ENCODE assay signal across 8 cellular contexts in the genomic region with DNA sequence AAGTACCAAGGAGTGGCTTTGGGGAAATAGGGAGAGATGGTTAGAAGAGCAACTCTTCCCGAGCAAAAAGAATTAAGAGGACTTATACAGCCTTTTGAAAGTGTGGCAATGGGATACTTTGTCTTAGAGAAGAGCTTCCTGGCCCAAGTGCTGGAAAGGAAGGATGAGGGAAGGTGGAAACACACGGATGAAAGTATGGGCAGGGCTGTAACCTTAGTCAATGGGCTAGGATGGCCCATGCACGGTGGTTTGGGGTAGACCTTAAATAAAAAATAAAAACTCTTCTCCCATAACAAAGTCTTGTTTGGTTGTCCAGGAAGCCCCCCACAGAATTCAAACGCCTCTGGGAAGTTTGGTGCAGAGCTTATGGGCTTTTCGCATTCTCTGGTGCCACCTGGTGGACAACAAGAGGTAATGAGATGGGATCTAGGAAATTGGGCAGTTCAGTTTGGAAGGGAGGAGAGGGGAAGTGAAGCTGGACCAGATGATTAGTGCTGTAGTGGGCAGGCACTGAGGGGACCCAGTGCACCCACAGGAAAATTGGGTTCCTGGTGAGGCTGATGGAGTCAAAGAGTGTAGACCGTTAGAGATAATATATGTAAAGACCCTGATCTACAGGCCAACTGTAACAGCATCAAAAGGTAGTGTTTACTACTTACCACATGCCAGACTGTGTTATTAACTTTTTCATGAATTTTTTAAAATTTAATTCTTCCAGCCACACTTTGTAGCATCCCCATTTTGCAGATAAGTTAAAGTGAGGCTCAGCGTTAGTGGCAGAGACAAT. TPM values are rescaled to one million over a fixed set of nuclear protein-coding genes. Genes with fewer than 3 reads are reported as not detected.
A peak's percentile ranks its signal among the peaks of the same experiment; 100 is the strongest.
DNase-seq lines count a peak whose midpoint lies in the region; ATAC-seq, FAIRE-seq and TF ChIP-seq lines count a peak whose summit lies in the region.

No MANE protein-coding gene starts in this region.

- H3K4me3 ChIP-seq in KMS-11 (IDR thresholded peaks at IDR 0.05; ENCODE audit: insufficient read depth, low read depth, low read length): no peak overlapping the region
- no peak overlapping the region for H3K4me3 ChIP-seq in SJSA1
- no peak overlapping the region for H3K4me3 ChIP-seq in GM12878
- no peak overlapping the region for H3K4me3 ChIP-seq in keratinocyte (ENCODE audit: control insufficient read depth in 2 of 3, extremely low read depth in 1 of 3, insufficient read depth in 2 of 3, low read depth in 1 of 3, low read length in 3 of 3)

- no peaks in the 10 kb centered on the region for H3K36me3 ChIP-seq in KMS-11 (ENCODE audit: insufficient read depth)
- no peaks in the 10 kb centered on the region for H3K36me3 ChIP-seq in SJSA1
- H3K36me3 ChIP-seq in GM12878 (ENCODE audit: control insufficient read depth in 2 of 2, insufficient read depth in 2 of 2, low read length in 1 of 2): no peaks in the 10 kb centered on the region
- H3K36me3 ChIP-seq in keratinocyte (ENCODE audit: control insufficient read depth in 2 of 2, extremely low read depth in 1 of 2, insufficient read depth in 2 of 2, low read length in 2 of 2): no peaks in the 10 kb centered on the region

- intact Hi-C loops in GM12878 (cut with micrococcal nuclease; ENCODE audit: unreplicated experiment): loop anchor here (1.0 to 10.0 kb wide), 6 partner anchors 185 to 1312 kb away; no protein-coding TSS in a partner anchor

- TF ChIP-seq POLR2A in GM12891 (IDR thresholded peaks at IDR 0.05; ENCODE audit: low read depth, low read length) (no peak), GM12878 (IDR thresholded peaks at IDR 0.05; ENCODE audit: low read depth, low read length) (no peak)

- H3K27me3 ChIP-seq in KMS-11 (ENCODE audit: insufficient read depth, low read depth) (no peaks in the 10 kb centered on the region), SJSA1 (replicated peaks) (no peaks in the 10 kb centered on the region), GM12878 (replicated peaks in 1 of 2; ENCODE audit: control insufficient read depth in 2 of 2, insufficient read depth in 2 of 2, low read length in 1 of 2) (no peaks in the 10 kb centered on the region), keratinocyte (ENCODE audit: control insufficient read depth, extremely low read depth, insufficient read depth, low read length) (no peaks in the 10 kb centered on the region)

- no TSS peak for BruUV-seq in GM12878 (replicated peaks; lab: Mats Ljungman, UMichigan)

- in situ Hi-C loops in GM12878 (cut with MboI): loop anchor here (5.0 to 10.0 kb wide), 3 partner anchors 375 to 1312 kb away; no protein-coding TSS in a partner anchor

- CTCF ChIA-PET in GM12878 (lab: Yijun Ruan, JAX): interaction anchor here (0.6 to 5.1 kb wide), 30 partner anchors 10 to 1903 kb away, joined by 3 to 39 read pairs (median 3); no protein-coding TSS in a partner anchor

- SMC1A ChIA-PET in GM12878 (lab: Charles Lee; ENCODE audit: uncharacterized antibody, unreplicated experiment): interaction anchor here (0.6 to 5.2 kb wide), 16 partner anchors 9 to 991 kb away, joined by 3 to 47 read pairs (median 3); a partner anchor contains a TSS

- H3K9me1 ChIP-seq in keratinocyte (ENCODE audit: control insufficient read depth, extremely low read depth, insufficient read depth, low read length): no peaks in the 10 kb centered on the region

- 13% methylated on average over 7 of the region's 7 CpGs for WGBS in GM12878 (ENCODE audit: insufficient coverage, insufficient replicate concordance, low lambda C conversion rate, missing lambda C conversion rate)

- ATAC-seq in GM12878 (peak; percentile 89), HG02840 (IDR thresholded peaks at IDR 0.05; ENCODE audit: low FRiP score, unreplicated experiment) (no peak)

- no peak overlapping the region for H2AFZ ChIP-seq in KMS-11 (ENCODE audit: low read depth)
- no peak overlapping the region for H2AFZ ChIP-seq in GM12878 (ENCODE audit: control insufficient read depth, low read depth, low read length)
- no peak overlapping the region for H2AFZ ChIP-seq in keratinocyte (ENCODE audit: control insufficient read depth, low read length)

- RAD21 ChIA-PET in GM12878 (lab: Charles Lee; ENCODE audit: unreplicated experiment): interaction anchor here (0.8 to 3.3 kb wide), 7 partner anchors 341 to 760 kb away, joined by 3 to 26 read pairs (median 3); no protein-coding TSS in a partner anchor

- no peak for TF ChIP-seq EP300 in GM12878 (IDR thresholded peaks at IDR 0.05; ENCODE audit: borderline replicate concordance in 1 of 2, control insufficient read depth in 1 of 2, low read depth in 2 of 2, low read length in 2 of 2)

- no peaks in the 10 kb centered on the region for H4K20me1 ChIP-seq in KMS-11 (ENCODE audit: insufficient read depth)
- H4K20me1 ChIP-seq in GM12878 (ENCODE audit: control insufficient read depth, insufficient read depth): no peaks in the 10 kb centered on the region
- H4K20me1 ChIP-seq in keratinocyte (ENCODE audit: control insufficient read depth, extremely low read depth, insufficient read depth, low read length): no peaks in the 10 kb centered on the region

- POLR2A ChIA-PET in GM12878 (lab: Charles Lee): interaction anchor here (0.6 kb wide), 1 partner anchor 1107 kb away, joined by 5 read pairs; no protein-coding TSS in a partner anchor

- TF ChIP-seq CTCF in AG09319 (IDR thresholded peaks at IDR 0.05; ENCODE audit: low read depth, low read length) (peak; percentile 84), KMS-11 (conservative IDR thresholded peaks at IDR 0.05; ENCODE audit: low read depth, low read length) (peak; percentile 87), GM12878 (IDR thresholded peaks at IDR 0.05 in 2 of 3, conservative IDR thresholded peaks at IDR 0.05 in 1 of 3; ENCODE audit: control insufficient read depth in 2 of 3, extremely low read depth in 1 of 3, insufficient read depth in 1 of 3, low read depth in 3 of 3, low read length in 3 of 3) (peak; percentile 68 to 79 (median 78)), keratinocyte (optimal IDR thresholded peaks at IDR 0.05 in 1 of 3, IDR thresholded peaks at IDR 0.05 in 1 of 3, conservative IDR thresholded peaks at IDR 0.05 in 1 of 3; ENCODE audit: extremely low read depth in 1 of 3, insufficient read depth in 2 of 3, low read length in 3 of 3) (peak; percentile 68 to 72 (median 70))

- H3K27ac ChIP-seq in KMS-11 (no peak overlapping the region), SJSA1 (no peak overlapping the region), GM12878 (ENCODE audit: control insufficient read depth, insufficient read depth) (no peak overlapping the region), keratinocyte (ENCODE audit: control insufficient read depth, insufficient read depth, low read length) (no peak overlapping the region)

- dilution Hi-C loops in keratinocyte (cut with MboI; ENCODE audit: extremely low pct_ligation_motif_present, low sequenced_read_pairs): no loop called here

- peak; percentile 90 for FAIRE-seq in GM12891 (lab: Jason Lieb, UNC)
- peak; percentile 98 for FAIRE-seq in GM12878 (lab: Jason Lieb, UNC)
- FAIRE-seq in keratinocyte (lab: Jason Lieb, UNC): peak; percentile 82

- no peak overlapping the region for H3K4me2 ChIP-seq in KMS-11
- H3K4me2 ChIP-seq in GM12878 (ENCODE audit: control insufficient read depth, insufficient read depth): no peak overlapping the region
- no peak overlapping the region for H3K4me2 ChIP-seq in keratinocyte (ENCODE audit: control insufficient read depth, extremely low read depth, insufficient read depth, low read depth, low read length)

- H3K79me2 ChIP-seq in KMS-11 (ENCODE audit: insufficient read depth, low read depth): no peaks in the 10 kb centered on the region
- H3K79me2 ChIP-seq in GM12878 (ENCODE audit: control insufficient read depth, insufficient read depth, low read length): no peaks in the 10 kb centered on the region
- H3K79me2 ChIP-seq in keratinocyte (ENCODE audit: control insufficient read depth, insufficient read depth, low read length): no peaks in the 10 kb centered on the region

- H3K9me3 ChIP-seq in SJSA1 (replicated peaks): no peaks in the 10 kb centered on the region
- no peaks in the 10 kb centered on the region for H3K9me3 ChIP-seq in GM12878 (replicated peaks; ENCODE audit: control insufficient read depth, insufficient read depth, low read length)
- no peaks in the 10 kb centered on the region for H3K9me3 ChIP-seq in keratinocyte (ENCODE audit: control insufficient read depth, low read depth, low read length)

- TF ChIP-seq RAD21 in GM12878 (IDR thresholded peaks at IDR 0.05; ENCODE audit: insufficient read depth, low read depth, low read length): peak; percentile 99

- H3K9ac ChIP-seq in KMS-11 (no peak overlapping the region), GM12878 (ENCODE audit: control insufficient read depth, insufficient read depth, low read length) (no peak overlapping the region), keratinocyte (ENCODE audit: control insufficient read depth, extremely low read depth, insufficient read depth, low read length) (no peak overlapping the region)

- DNase-seq in AG09319 (ENCODE audit: extremely low read depth, low read depth): no peak
- peak; percentile 9 for DNase-seq in GM12891 (ENCODE audit: insufficient read length, low spot score)
- peak; percentile 24 to 34 for DNase-seq in SJSA1 (ENCODE audit: low read depth in 1 of 2, low spot score in 2 of 2)
- no peak for DNase-seq in GM12878 (ENCODE audit: low read depth, low spot score)
- DNase-seq in keratinocyte (ENCODE audit: low read depth, low spot score): peak; percentile 17
- DNase-seq in stimulated activated CD4-positive, alpha-beta T cell treated with anti-CD3 and anti-CD28 coated beads, Interleukin-4, amount 100 ng/mL, for 24 hours: peak; percentile 42

- H3K4me1 ChIP-seq in KMS-11 (ENCODE audit: low read depth, poor library complexity, severe bottlenecking): no peaks in the 10 kb centered on the region
- H3K4me1 ChIP-seq in SJSA1 (replicated peaks): no peaks in the 10 kb centered on the region
- H3K4me1 ChIP-seq in GM12878 (ENCODE audit: control insufficient read depth, insufficient read depth, low read length): no peaks in the 10 kb centered on the region
- H3K4me1 ChIP-seq in keratinocyte (ENCODE audit: control insufficient read depth, extremely low read depth, insufficient read depth, low read length): no peaks in the 10 kb centered on the region

RNA-seq across cellular contexts. Expression of a gene that starts 13.8 kb away (rescaled TPM):
- 2.8 TPM for polyA plus RNA-seq in GM12891 (2012; ENCODE audit: low read depth, missing spikeins)
- 7.5 and 12.5 TPM in 2 replicates for total RNA-seq in SJSA1 (2014; rRNA removed; shearing (Covaris generic))
- 5.5 and 6.3 TPM in 2 replicates for total RNA-seq in GM12878 (2013; cell fraction: nucleolus; rRNA removed)
- total RNA-seq in GM12878 (2014; rRNA removed): 3.9 and 4.5 TPM in 2 replicates
- total RNA-seq in GM12878 (2014; rRNA removed; fragmentation: Illumina TruSeq; extraction: Trizol): 5.5 and 6.6 TPM in 2 replicates
- 9.4 and 10.8 TPM in 2 replicates for total RNA-seq in GM12878 (2021)
- polyA plus RNA-seq in GM12878 (2011; ENCODE audit: low read depth): 2.6 TPM
- polyA plus RNA-seq in GM12878 (2011; rRNA removed): 10.0 and 11.7 TPM in 2 replicates
- polyA plus RNA-seq in GM12878 (2011; cell fraction: cytosol; rRNA removed): 5.6 and 5.7 TPM in 2 replicates
- 4.1 and 4.7 TPM in 2 replicates for polyA plus RNA-seq in GM12878 (2011; cell fraction: nucleus; rRNA removed)
- polyA plus RNA-seq in GM12878 (2012): 3.1 and 4.4 TPM in 2 replicates
- polyA plus RNA-seq in GM12878 (2014; fragmentation: Illumina TruSeq; extraction: Trizol): 9.3 and 10.5 TPM in 2 replicates
- polyA plus RNA-seq in GM12878 (2014; fragmentation: Nextera tagmentation; extraction: Ambion mirVana): 1 to 10 TPM; 3.2 to 4.5 TPM
- polyA plus RNA-seq in GM12878 (2014; rRNA removed): 4.9 and 5.2 TPM in 2 replicates
- polyA plus RNA-seq in GM12878 (2016; fragmentation: Nextera tagmentation; extraction: Ambion mirVana): 10 to 100 TPM in 1 of 2 experiments, 1 to 10 TPM in 1; 8.8 to 13.0 TPM
- polyA minus RNA-seq in GM12878 (2011; rRNA and poly(A)+ RNA removed): 5.7 and 11.7 TPM in 2 replicates
- polyA minus RNA-seq in GM12878 (2011; cell fraction: cytosol; rRNA and poly(A)+ RNA removed): 2.7 and 3.3 TPM in 2 replicates
- polyA minus RNA-seq in GM12878 (2011; cell fraction: nucleus; rRNA and poly(A)+ RNA removed): 3.3 and 3.7 TPM in 2 replicates
- polyA plus RNA-seq in keratinocyte: 15.6 to 24.5 TPM (median 17.8 TPM) in 3 replicates
- polyA plus RNA-seq in keratinocyte (2011; ENCODE audit: low read depth): 7.6 TPM
- 12.7 and 24.9 TPM in 2 replicates for polyA plus RNA-seq in keratinocyte (2011; cell fraction: cytosol; rRNA removed)
- polyA plus RNA-seq in keratinocyte (2011; cell fraction: nucleus; rRNA removed): 13.7 and 14.7 TPM in 2 replicates
- polyA plus RNA-seq in keratinocyte (2012; ENCODE audit: low replicate concordance): 6.7 and 11.7 TPM in 2 replicates
- 10.5 to 18.3 TPM (median 17.0 TPM) in 3 replicates for polyA minus RNA-seq in keratinocyte
- polyA minus RNA-seq in keratinocyte (2011; cell fraction: cytosol; rRNA and poly(A)+ RNA removed): 10.0 TPM
- polyA minus RNA-seq in keratinocyte (2011; cell fraction: nucleus; rRNA and poly(A)+ RNA removed): 6.1 and 15.3 TPM in 2 replicates

Comparison
In these comparisons a context has a peak if more than half of its experiments do, and no peak if none do; other contexts are left out.
1. DNase-seq: peak in GM12891 (single experiment), SJSA1 (2 of 2), keratinocyte (single experiment) and stimulated activated CD4-positive, alpha-beta T cell treated with anti-CD3 and anti-CD28 coated beads, Interleukin-4, amount 100 ng/mL, for 24 hours (single experiment); none in AG09319 (single experiment) and GM12878 (single experiment).
2. Peak in every context shown above with its lines, with median percentiles within 50 percentile points of each other: CTCF ChIP-seq.